1 cellular context compared by ENCODE assay signal in genomic region chr1:237041461-237041794, GRCh38.
TF ChIP-seq lines count a peak whose summit lies in the region.

No MANE protein-coding gene starts in this region.

TF ChIP-seq in H1, 55 proteins besides CTCF, POLR2A, EP300 and RAD21:
- no peak for TF ChIP-seq PHF8 (conservative IDR thresholded peaks at IDR 0.05; ENCODE audit: low read depth, low read length)
TF ChIP-seq in H1: peak in this region for 0.
